1 cellular context compared by ENCODE assay signal in genomic region chr7:101687791-101688182, GRCh38.
TF ChIP-seq lines count a peak whose summit lies in the region.

No MANE protein-coding gene starts in this region.

TF ChIP-seq in SK-N-SH, 30 proteins besides CTCF, POLR2A, EP300 and RAD21 (continued from another document):
- TF ChIP-seq NRF1 (IDR thresholded peaks at IDR 0.05; ENCODE audit: low read depth, low read length) (no peak), NFIC (IDR thresholded peaks at IDR 0.05; ENCODE audit: borderline replicate concordance) (no peak), USF1 (IDR thresholded peaks at IDR 0.05; ENCODE audit: borderline replicate concordance, low read depth) (no peak), TCF12 (IDR thresholded peaks at IDR 0.05) (no peak), MXI1 (IDR thresholded peaks at IDR 0.05; ENCODE audit: low read depth, low read length) (no peak)
TF ChIP-seq in SK-N-SH: peak in this region for 0.
